Comparison of ENCODE assay signal across 20 cellular contexts in genomic region chr2:35989523-35989922, GRCh38.
DNase-seq lines count a peak whose midpoint lies in the region; FAIRE-seq and TF ChIP-seq lines count a peak whose summit lies in the region.
"Had no signal": no experiment of that assay in that cellular context is flagged by ENCODE, and none has a peak within 500 bp of the region (broad histone marks: within the 10 kb centered on the region; RNA-seq: fewer than 3 reads in every experiment).

No MANE protein-coding gene starts in this region.

- no peaks in the 10 kb centered on the region for H3K27me3 ChIP-seq in NT2/D1 (ENCODE audit: insufficient read depth, insufficient read length)
- no peaks in the 10 kb centered on the region for H3K27me3 ChIP-seq in hepatocyte
- H3K27me3 ChIP-seq in small intestine (ENCODE audit: control insufficient read depth in 2 of 2, insufficient read depth in 2 of 2, low read length in 2 of 2): no peaks in the 10 kb centered on the region

- H3K9ac ChIP-seq in NT2/D1 (ENCODE audit: insufficient read length, low read depth): no peak overlapping the region
- H3K9ac ChIP-seq: SK-N-SH had no signal

- no peak overlapping the region for H3K4me2 ChIP-seq in hepatocyte
- H3K4me2 ChIP-seq: SK-N-SH, smooth muscle cell had no signal

- H3K4me1 ChIP-seq in NT2/D1 (ENCODE audit: insufficient read depth, insufficient read length): no peaks in the 10 kb centered on the region
- H3K4me1 ChIP-seq in hepatocyte (ENCODE audit: insufficient read depth): no peaks in the 10 kb centered on the region
- no peaks in the 10 kb centered on the region for H3K4me1 ChIP-seq in small intestine (ENCODE audit: control insufficient read depth in 2 of 2, insufficient read depth in 1 of 2, low read depth in 1 of 2, low read length in 1 of 2)

- DNase-seq in NCI-H748 (lab: John Stamatoyannopoulos, UW; ENCODE audit: unreplicated experiment): peak; percentile 24
- no peak for DNase-seq in NCI-H748 treated with DMSO at 0.1 percent for 48 hours (lab: John Stamatoyannopoulos, UW)
- peak; percentile 69 for DNase-seq in NT2/D1 (ENCODE audit: low read depth, low spot score)
- DNase-seq in hepatocyte (ENCODE audit: low spot score): peak; percentile 26
- DNase-seq in small intestine: peak; percentile 72
- DNase-seq in COLO668 (lab: John Stamatoyannopoulos, UW; ENCODE audit: unreplicated experiment): no peak
- DNase-seq in NCI-H2171 (lab: John Stamatoyannopoulos, UW): no peak
- no peak for DNase-seq in germinal center (ENCODE audit: low spot score)
- DNase-seq: activated CD8-positive, alpha-beta T cell treated with anti-CD3 and anti-CD28 coated beads for 36 hours; EL; NCI-H1436; NCI-H510A treated with DMSO at 0.1 percent for 48 hours; PC-3; SK-N-SH; stimulated activated naive CD4-positive, alpha-beta T cell treated with Interleukin-2 at 50 U/mL for 16 hours had no signal

- no peaks in the 10 kb centered on the region for H4K20me1 ChIP-seq in hepatocyte (ENCODE audit: insufficient read depth, poor library complexity, severe bottlenecking)

- no peak overlapping the region for H2AFZ ChIP-seq in hepatocyte

- H3K4me3 ChIP-seq in NT2/D1 (ENCODE audit: insufficient read length, low read depth): no peak overlapping the region
- H3K4me3 ChIP-seq in hepatocyte: no peak overlapping the region
- no peak overlapping the region for H3K4me3 ChIP-seq in small intestine (ENCODE audit: low read depth in 1 of 2, low read length in 2 of 2)
- H3K4me3 ChIP-seq: smooth muscle cell had no signal

- H3K27ac ChIP-seq in hepatocyte: no peak overlapping the region
- no peak overlapping the region for H3K27ac ChIP-seq in small intestine (ENCODE audit: low read depth in 1 of 2, low read length in 1 of 2)

- no peaks in the 10 kb centered on the region for H3K9me3 ChIP-seq in NT2/D1 (ENCODE audit: insufficient read depth, low read length)
- H3K9me3 ChIP-seq in hepatocyte (ENCODE audit: low read depth): no peaks in the 10 kb centered on the region
- H3K9me3 ChIP-seq in small intestine (ENCODE audit: control insufficient read depth, low read depth): no peaks in the 10 kb centered on the region
- H3K9me3 ChIP-seq: SK-N-SH had no signal

- no peaks in the 10 kb centered on the region for H3K36me3 ChIP-seq in NT2/D1 (ENCODE audit: insufficient read depth, insufficient read length, low read length)
- no peaks in the 10 kb centered on the region for H3K36me3 ChIP-seq in hepatocyte (replicated peaks; ENCODE audit: insufficient read depth, low read depth)
- H3K36me3 ChIP-seq in small intestine (ENCODE audit: control insufficient read depth in 2 of 2, insufficient read depth in 2 of 2, low read length in 2 of 2): no peaks in the 10 kb centered on the region

- TF ChIP-seq CTCF in hepatocyte (IDR thresholded peaks at IDR 0.05; ENCODE audit: poor library complexity): no peak

- WGBS in hepatocyte (ENCODE audit: low lambda C conversion rate, missing lambda C conversion rate): 78% methylated on average over 4 of the region's 4 CpGs
- 22 to 56% (median 34%) methylated on average over 4 of the region's 4 CpGs for WGBS in small intestine, 3 donors

- FAIRE-seq in small intestine (lab: Jason Lieb, UNC): no peak
- FAIRE-seq: A204.1, colon, keratinocyte, TTC549 had no signal

- H3K9me2 ChIP-seq in hepatocyte (replicated peaks; ENCODE audit: insufficient read depth): no peaks in the 10 kb centered on the region
- H3K9me2 ChIP-seq: SK-N-SH had no signal

- no peaks in the 10 kb centered on the region for H3K79me2 ChIP-seq in hepatocyte

Comparison
In these comparisons a context has a peak if more than half of its experiments do, and no peak if none do; other contexts are left out.
1. DNase-seq: peak in NCI-H748 (single experiment), NT2/D1 (single experiment), hepatocyte (single experiment) and small intestine (single experiment); none in NCI-H748 treated with DMSO at 0.1 percent for 48 hours (single experiment), COLO668 (single experiment), NCI-H2171 (single experiment) and germinal center (single experiment).